7 cellular contexts compared by ENCODE assay signal in the genomic region with DNA sequence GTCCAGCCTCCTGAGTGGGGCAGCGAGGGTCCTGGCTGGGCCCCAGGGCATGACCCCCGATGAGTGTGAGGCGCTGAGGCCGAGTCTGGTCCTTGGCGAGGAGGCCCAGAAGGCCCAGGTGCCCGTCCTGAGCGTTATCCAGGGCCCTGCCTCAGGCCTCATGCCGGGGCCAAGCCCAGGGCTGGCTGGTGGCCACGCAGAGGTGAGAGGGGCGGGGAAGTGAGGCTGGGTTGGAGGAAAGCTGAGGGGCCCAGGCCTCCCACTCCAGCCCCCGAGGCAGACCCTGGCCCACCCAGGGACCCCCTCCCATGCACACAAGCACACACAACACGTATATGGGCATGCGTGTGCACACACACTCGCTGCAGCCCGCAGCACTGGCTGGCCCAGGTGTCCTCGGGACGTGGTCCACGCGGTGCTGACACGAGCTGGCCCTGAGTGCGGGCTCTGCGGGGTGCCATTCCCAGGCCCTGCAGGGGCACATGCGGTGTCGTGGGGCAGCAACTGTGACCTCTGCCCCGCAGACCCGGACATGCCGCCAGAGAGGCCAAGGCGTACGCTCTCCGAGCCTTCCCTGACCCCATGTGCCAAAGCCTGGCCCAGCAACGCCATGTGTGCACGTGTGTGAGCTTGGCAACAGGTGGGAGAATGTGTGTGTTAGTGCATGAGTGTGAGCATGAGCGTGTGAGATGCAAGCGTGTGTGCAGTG.
DNase-seq lines count a peak whose midpoint lies in the region; ATAC-seq, FAIRE-seq and TF ChIP-seq lines count a peak whose summit lies in the region.
"Not testable (repeated sequence)": the region's sequence is repeated elsewhere in the genome, so short reads cannot be mapped to it uniquely, and the experiment has no call there.

No MANE protein-coding gene starts in this region.

- intact Hi-C loops in HepG2 (cut with micrococcal nuclease; ENCODE audit: unreplicated experiment), result not testable (repeated sequence)

- not testable (repeated sequence) for H4K20me1 ChIP-seq in OCI-LY1 (ENCODE audit: insufficient read depth, low read length); HepG2 (ENCODE audit: insufficient read depth, low read length)

- peaks cover 20% of the 10 kb centered on the region for H3K4me1 ChIP-seq in OCI-LY1 (ENCODE audit: insufficient read depth, low read length, severe bottlenecking)
- not testable (repeated sequence) for H3K4me1 ChIP-seq in HepG2 (ENCODE audit: insufficient read depth, low read length)

- not testable (repeated sequence) for FAIRE-seq in HepG2 (lab: Jason Lieb, UNC)

- not testable (repeated sequence) for TF ChIP-seq EP300 in HepG2 (IDR thresholded peaks at IDR 0.05; ENCODE audit: low read depth in 2 of 2, low read length in 2 of 2); HepG2 (CRISPR knock-in tag; IDR thresholded peaks at IDR 0.05; ENCODE audit: borderline replicate concordance)

- not testable (repeated sequence) for H3K4me2 ChIP-seq in OCI-LY1 (ENCODE audit: low read length); HepG2 (ENCODE audit: low read depth, low read length)

- not testable (repeated sequence) for H3K36me3 ChIP-seq in OCI-LY1 (ENCODE audit: insufficient read depth, low read length); HepG2 (replicated peaks in 1 of 2; ENCODE audit: control insufficient read depth in 1 of 2, insufficient read depth in 2 of 2, low read length in 2 of 2)

- POLR2A ChIA-PET in HepG2 (lab: Yijun Ruan, JAX), result not testable (repeated sequence)

- not testable (repeated sequence) for H3F3A ChIP-seq in OCI-LY1 (ENCODE audit: insufficient read depth, low read length)

- H3K79me2 ChIP-seq in OCI-LY1 (ENCODE audit: insufficient read depth, low read length); HepG2 (ENCODE audit: insufficient read depth, low read length): not testable (repeated sequence)

- H3K9me3 ChIP-seq in OCI-LY1 (ENCODE audit: low read length), result not testable (repeated sequence)
- peaks cover 11% of the 10 kb centered on the region; the same call in 1 of the 2 replicates for H3K9me3 ChIP-seq in HepG2 (ENCODE audit: low read length)

- in situ Hi-C loops in HepG2 (cut with HindIII; ENCODE audit: extremely low pct_ligation_motif_present, low pct_unique_long_range_greater_than_20kb), result not testable (repeated sequence)

- TF ChIP-seq POLR2A in HepG2 (IDR thresholded peaks at IDR 0.05; ENCODE audit: insufficient read depth in 1 of 2, low read depth in 2 of 2, low read length in 2 of 2), result not testable (repeated sequence)

- peak overlapping the region; percentile 62; the same call in 1 of the 2 replicates for H3K9ac ChIP-seq in OCI-LY1 (ENCODE audit: low read length)
- not testable (repeated sequence) for H3K9ac ChIP-seq in HepG2 (ENCODE audit: insufficient read depth, low read depth, low read length)

- H2AFZ ChIP-seq in OCI-LY1 (ENCODE audit: low read length); HepG2 (ENCODE audit: low read length): not testable (repeated sequence)

- H3K27me3 ChIP-seq in OCI-LY1 (ENCODE audit: insufficient read depth, low read length); HepG2 (ENCODE audit: control insufficient read depth in 1 of 2, insufficient read depth in 2 of 2, low read length in 2 of 2): not testable (repeated sequence)

- 40% methylated on average over 15 of the region's 34 CpGs for WGBS in HepG2 (ENCODE audit: low lambda C conversion rate)

- CTCF ChIA-PET in HepG2 (lab: Yijun Ruan, JAX; ENCODE audit: low intra/inter-chr PET ratio, low total read pairs), result not testable (repeated sequence)

- ATAC-seq in GM18511 (IDR thresholded peaks at IDR 0.05; ENCODE audit: unreplicated experiment) (peak; percentile 33), GM21447 (IDR thresholded peaks at IDR 0.05; ENCODE audit: unreplicated experiment) (peak; percentile 12), HG02763 (IDR thresholded peaks at IDR 0.05; ENCODE audit: unreplicated experiment) (peak; percentile 9), HG03139 (IDR thresholded peaks at IDR 0.05; ENCODE audit: unreplicated experiment) (peak; percentile 9), HepG2 (peak; percentile 17; the same call in 1 of the 3 replicates)

- TF ChIP-seq RAD21 in HepG2 (CRISPR knock-in tag; IDR thresholded peaks at IDR 0.05), result not testable (repeated sequence)

- not testable (repeated sequence) for H3K4me3 ChIP-seq in OCI-LY1 (ENCODE audit: low read depth, low read length, poor library complexity, severe bottlenecking); HepG2 (replicated peaks in 1 of 3; ENCODE audit: insufficient read depth in 1 of 3, low read depth in 2 of 3, low read length in 3 of 3)

- not testable (repeated sequence) for H3K9me2 ChIP-seq in OCI-LY1 (ENCODE audit: low read depth, low read length)

- TF ChIP-seq CTCF in OCI-LY1 (IDR thresholded peaks at IDR 0.05; ENCODE audit: low read length); HepG2 (CRISPR knock-in tag; IDR thresholded peaks at IDR 0.05): not testable (repeated sequence)

- DNase-seq in activated CD8-positive, alpha-beta memory T cell treated with anti-CD3 and anti-CD28 coated beads, Interleukin-2, amount 50 U/mL, for 48 hours, result peak; percentile 43
- not testable (repeated sequence) for DNase-seq in HepG2 (ENCODE audit: low spot score)

- H3K27ac ChIP-seq in OCI-LY1 (ENCODE audit: low read depth, low read length, poor library complexity, severe bottlenecking), result peak overlapping the region; percentile 91
- not testable (repeated sequence) for H3K27ac ChIP-seq in HepG2 (ENCODE audit: extremely low read length, insufficient read depth, low read length)

- BruUV-seq in HepG2 (replicated peaks; lab: Mats Ljungman, UMichigan), result not testable (repeated sequence)

TF ChIP-seq in HepG2, 621 proteins besides CTCF, POLR2A, EP300 and RAD21:
- TF ChIP-seq, protein P1, sequence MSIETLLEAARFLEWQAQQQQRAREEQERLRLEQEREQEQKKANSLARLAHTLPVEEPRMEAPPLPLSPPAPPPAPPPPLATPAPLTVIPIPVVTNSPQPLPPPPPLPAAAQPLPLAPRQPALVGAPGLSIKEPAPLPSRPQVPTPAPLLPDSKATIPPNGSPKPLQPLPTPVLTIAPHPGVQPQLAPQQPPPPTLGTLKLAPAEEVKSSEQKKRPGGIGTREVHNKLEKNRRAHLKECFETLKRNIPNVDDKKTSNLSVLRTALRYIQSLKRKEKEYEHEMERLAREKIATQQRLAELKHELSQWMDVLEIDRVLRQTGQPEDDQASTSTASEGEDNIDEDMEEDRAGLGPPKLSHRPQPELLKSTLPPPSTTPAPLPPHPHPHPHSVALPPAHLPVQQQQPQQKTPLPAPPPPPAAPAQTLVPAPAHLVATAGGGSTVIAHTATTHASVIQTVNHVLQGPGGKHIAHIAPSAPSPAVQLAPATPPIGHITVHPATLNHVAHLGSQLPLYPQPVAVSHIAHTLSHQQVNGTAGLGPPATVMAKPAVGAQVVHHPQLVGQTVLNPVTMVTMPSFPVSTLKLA (IDR thresholded peaks at IDR 0.05), result peak; percentile 18; the same call in 1 of the 2 replicates
